In the genomic region with DNA sequence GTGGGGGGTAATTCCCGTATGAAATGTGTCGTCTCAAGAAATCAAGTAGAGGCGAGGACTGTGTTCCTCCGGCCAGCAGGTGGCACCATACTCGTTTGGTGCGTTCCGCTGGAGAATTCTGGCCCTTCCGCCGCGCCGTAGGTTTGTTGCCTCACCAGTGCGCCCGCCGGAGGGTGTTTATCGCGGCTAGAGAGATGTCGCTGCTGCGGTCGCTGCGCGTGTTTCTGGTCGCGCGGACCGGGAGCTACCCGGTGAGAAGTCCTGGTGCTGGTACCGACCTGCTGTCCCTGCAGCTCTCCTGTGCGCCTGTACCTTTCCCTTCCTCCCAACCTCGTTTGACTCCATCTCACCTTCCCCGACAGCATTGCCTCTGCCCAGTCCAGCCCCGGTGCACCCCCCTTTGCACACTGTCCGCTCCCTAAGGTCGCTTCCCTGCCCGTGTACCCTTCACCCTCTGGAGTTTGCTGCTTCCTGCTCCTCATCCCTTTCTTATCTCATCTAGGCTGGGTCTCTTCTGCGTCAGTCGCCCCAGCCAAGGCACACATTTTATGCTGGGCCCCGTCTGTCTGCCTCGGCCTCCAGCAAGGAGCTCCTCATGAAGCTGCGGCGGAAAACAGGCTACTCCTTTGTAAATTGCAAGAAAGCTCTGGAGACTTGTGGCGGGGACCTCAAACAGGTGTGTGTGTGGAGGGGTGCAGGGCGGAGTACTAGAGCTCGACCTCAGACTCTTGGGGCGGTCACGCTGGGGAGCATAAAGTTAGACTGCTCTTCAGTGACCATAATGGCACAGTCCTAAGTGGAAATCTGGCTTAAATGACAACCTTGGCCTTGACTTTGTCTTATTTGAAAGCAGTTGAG, we compare ENCODE assay signal across 8 cellular contexts. TPM values are rescaled to one million over a fixed set of nuclear protein-coding genes. Genes with fewer than 3 reads are reported as not detected.
DNase-seq lines count a peak whose midpoint lies in the region; ATAC-seq and TF ChIP-seq lines count a peak whose summit lies in the region.

TSS of gene TSFM (plus strand) at position 180 of the 858 bp plus-strand sequence. CDS start at position 195, 15 bp downstream.

- H3K27me3 ChIP-seq in esophagus (ENCODE audit: control insufficient read depth in 1 of 2, insufficient read depth in 2 of 2, low read length in 2 of 2) (no peaks in the 10 kb centered on the region), muscle layer of duodenum (ENCODE audit: low read depth, low read length) (no peaks in the 10 kb centered on the region)

- peak; percentile 95 for DNase-seq in DMS53 treated with DMSO at 0.1 percent for 48 hours (lab: John Stamatoyannopoulos, UW; ENCODE audit: unreplicated experiment)
- peak; percentile 72 for DNase-seq in OCI-M2 (lab: John Stamatoyannopoulos, UW; ENCODE audit: unreplicated experiment)
- DNase-seq in activated T-cell treated with anti-CD3 and anti-CD28 coated beads, Interleukin-2, amount 50 U/mL, for 1 hour = peak; percentile 97
- DNase-seq in stimulated activated CD8-positive, alpha-beta memory T cell treated with anti-CD3 and anti-CD28 coated beads, Interleukin-7, amount 100 ng/mL, for 4 hours (ENCODE audit: low read depth in 2 of 2) = peak; percentile 93 to 96

- WGBS in esophagus, 2 donors = 1% methylated on average over 45 of the region's 45 CpGs

- peak within 1 kb of the TSS; percentile 90 to 99 for H3K4me3 ChIP-seq in esophagus (ENCODE audit: low read depth in 1 of 2, low read length in 2 of 2)
- peak within 1 kb of the TSS; percentile 86 to 87 for H3K4me3 ChIP-seq in muscle layer of duodenum (ENCODE audit: low read depth in 1 of 2, low read length in 2 of 2)

- H3K27ac ChIP-seq in esophagus (ENCODE audit: low read depth in 2 of 2, low read length in 1 of 2) (peak within 1 kb of the TSS; percentile 50 to 89), muscle layer of duodenum (ENCODE audit: low read length) (peak within 1 kb of the TSS; percentile 50)

- peak; percentile 85 for ATAC-seq in GM21576 (IDR thresholded peaks at IDR 0.05; ENCODE audit: unreplicated experiment)

- TF ChIP-seq EP300 in Ishikawa (IDR thresholded peaks at IDR 0.05; ENCODE audit: borderline replicate concordance) = peak; percentile 51; the same call in 1 of the 2 replicates

- H3K4me1 ChIP-seq in esophagus (ENCODE audit: control insufficient read depth in 2 of 2, insufficient read depth in 2 of 2, low read length in 1 of 2) (peaks cover 0 to 4% of the 10 kb centered on the region in 2 donors), muscle layer of duodenum (ENCODE audit: control insufficient read depth in 1 of 2, insufficient read depth in 2 of 2, low read length in 2 of 2) (peaks cover 0 to 16% of the 10 kb centered on the region in 2 donors)

- H3K9me3 ChIP-seq in esophagus (ENCODE audit: control insufficient read depth in 2 of 2, insufficient read depth in 1 of 2, low read depth in 1 of 2, low read length in 1 of 2) (no peaks in the 10 kb centered on the region), muscle layer of duodenum (ENCODE audit: control insufficient read depth in 1 of 2, low read length in 2 of 2) (no peaks in the 10 kb centered on the region)

- H3K36me3 ChIP-seq in esophagus (ENCODE audit: control insufficient read depth in 2 of 2, insufficient read depth in 2 of 2, low read length in 1 of 2) (peaks cover 7 to 8% of the 10 kb centered on the region in 2 donors), muscle layer of duodenum (ENCODE audit: control insufficient read depth in 1 of 2, insufficient read depth in 2 of 2, low read length in 2 of 2) (peaks cover 16 to 21% of the 10 kb centered on the region in 2 donors)

- TF ChIP-seq RAD21 in Ishikawa (IDR thresholded peaks at IDR 0.05; ENCODE audit: low read depth) = peak; percentile 45; the same call in 1 of the 2 replicates

TF ChIP-seq in Ishikawa, 13 proteins besides CTCF, POLR2A, EP300 and RAD21:
- TF ChIP-seq EGR1 (IDR thresholded peaks at IDR 0.05) (no peak), TCF12 (IDR thresholded peaks at IDR 0.05; ENCODE audit: low read depth) (peak; percentile 86), ZBTB7A (IDR thresholded peaks at IDR 0.05; ENCODE audit: low read depth) (no peak), REST (IDR thresholded peaks at IDR 0.05; ENCODE audit: low read depth) (0 out of 2 replicates have a peak, but pooled peaks have one; percentile 12), NFIC (IDR thresholded peaks at IDR 0.05) (peak; percentile 51; the same call in 1 of the 2 replicates), MAX (IDR thresholded peaks at IDR 0.05) (peak; percentile 96), YY1 (IDR thresholded peaks at IDR 0.05; ENCODE audit: low read depth) (peak; percentile 83; the same call in 1 of the 2 replicates), CEBPB (IDR thresholded peaks at IDR 0.05) (peak; percentile 91), TEAD4 (IDR thresholded peaks at IDR 0.05) (peak; percentile 73), TAF1 (IDR thresholded peaks at IDR 0.05; ENCODE audit: low read depth) (peak; percentile 96), CREB1 (IDR thresholded peaks at IDR 0.05; ENCODE audit: low read depth) (peak; percentile 89), FOXM1 (IDR thresholded peaks at IDR 0.05; ENCODE audit: borderline replicate concordance, low read depth) (no peak; the same call in 1 of the 2 replicates)
- TF ChIP-seq, protein P1, sequence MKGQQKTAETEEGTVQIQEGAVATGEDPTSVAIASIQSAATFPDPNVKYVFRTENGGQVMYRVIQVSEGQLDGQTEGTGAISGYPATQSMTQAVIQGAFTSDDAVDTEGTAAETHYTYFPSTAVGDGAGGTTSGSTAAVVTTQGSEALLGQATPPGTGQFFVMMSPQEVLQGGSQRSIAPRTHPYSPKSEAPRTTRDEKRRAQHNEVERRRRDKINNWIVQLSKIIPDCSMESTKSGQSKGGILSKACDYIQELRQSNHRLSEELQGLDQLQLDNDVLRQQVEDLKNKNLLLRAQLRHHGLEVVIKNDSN (IDR thresholded peaks at IDR 0.05) = peak; percentile 55

RNA-seq across cellular contexts. Expression of gene TSFM, which starts in this region (rescaled TPM):
- polyA plus RNA-seq in esophagus = 10 to 100 TPM; 20.5 to 30.4 TPM

Comparison
In these comparisons a context has a peak if more than half of its experiments do, and no peak if none do; other contexts are left out.
1. Peak in every context shown above with its lines: DNase-seq, ATAC-seq, H3K4me3 ChIP-seq and H3K27ac ChIP-seq.